In the genomic region with DNA sequence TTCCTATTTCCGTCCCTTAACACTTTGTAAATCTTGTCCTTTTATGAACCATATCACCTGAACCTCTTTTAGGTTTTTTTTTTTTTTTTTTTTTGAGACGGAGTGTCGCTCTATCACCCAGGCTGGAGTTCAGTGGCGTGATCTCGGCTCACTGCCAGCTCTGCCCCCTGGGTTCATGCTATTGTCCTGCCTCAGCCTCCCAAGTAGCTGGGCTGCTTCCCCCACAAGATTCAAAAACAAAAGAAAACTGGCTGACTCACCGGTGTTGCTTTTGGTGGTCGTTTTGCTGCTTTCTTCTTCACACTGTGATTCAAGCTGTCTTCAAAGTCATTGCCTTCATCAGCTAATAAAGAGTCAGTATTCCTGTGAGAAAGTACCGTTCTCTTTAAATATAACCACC, we compare ENCODE assay signal across 6 cellular contexts. TPM values are rescaled to one million over a fixed set of nuclear protein-coding genes. Genes with fewer than 3 reads are reported as not detected.
"Had no signal": no experiment of that assay in that cellular context is flagged by ENCODE, and none has a peak within 500 bp of the region (broad histone marks: within the 10 kb centered on the region; RNA-seq: fewer than 3 reads in every experiment).

No MANE protein-coding gene starts in this region.

RNA-seq across cellular contexts. Expression of a gene that starts 24.6 kb away (rescaled TPM):
- total RNA-seq: HT-29, K562, LHCN-M2, MCF 10A, OCI-LY7, PC-3 had no signal
